ENCODE assay signal across 20 cellular contexts in genomic region chr13:37945651-37946575, GRCh38.
DNase-seq lines count a peak whose midpoint lies in the region; ATAC-seq, FAIRE-seq and TF ChIP-seq lines count a peak whose summit lies in the region.
"Had no signal": no experiment of that assay in that cellular context is flagged by ENCODE, and none has a peak within 500 bp of the region (broad histone marks: within the 10 kb centered on the region; RNA-seq: fewer than 3 reads in every experiment).

No MANE protein-coding gene starts in this region.

- H3K9ac ChIP-seq in GM23248 (no peak overlapping the region), K562 (ENCODE audit: insufficient read depth in 1 of 2, low read depth in 2 of 2, low read length in 2 of 2) (no peak overlapping the region)
- H3K9ac ChIP-seq: BLaER1 treated with 17β-estradiol and CSF1 and Interleukin-3, amounts not matched to agents 10 nM and 100 nM had no signal

- no peak for TF ChIP-seq EP300 in K562 (IDR thresholded peaks at IDR 0.05; ENCODE audit: low read length)

- H3K27ac Mint-ChIP-seq in mesothelial cell of epicardium, result peak overlapping the region; percentile 19
- H3K27ac Mint-ChIP-seq: B cell; CD4-positive, CD25-positive, alpha-beta regulatory T cell; CD8-positive, alpha-beta memory T cell; H9 had no signal

- no peak overlapping the region for H3K4me3 Mint-ChIP-seq in mesothelial cell of epicardium
- H3K4me3 Mint-ChIP-seq: B cell; CD4-positive, CD25-positive, alpha-beta regulatory T cell; CD8-positive, alpha-beta memory T cell; H9 had no signal

- DNase-seq in GM23248, result no peak
- no peak for DNase-seq in K562 (ENCODE audit: extremely low read depth in 1 of 4, low spot score in 3 of 4)
- no peak for DNase-seq in mesothelial cell of epicardium (ENCODE audit: low spot score in 2 of 2, unreplicated experiment in 2 of 2)
- DNase-seq in pancreas, result no peak
- no peak for DNase-seq in Right ventricle myocardium superior
- no peak for DNase-seq in stimulated activated naive CD4-positive, alpha-beta T cell treated with Interleukin-2 at 50 U/mL for 16 hours (lab: John Stamatoyannopoulos, UW)
- DNase-seq: 8988T; Caco-2; CD4-positive, CD25-positive, alpha-beta regulatory T cell; CD8-positive, alpha-beta memory T cell; GDM1; H9 had no signal

- peak overlapping the region; percentile 29 for H2AFZ ChIP-seq in GM23248
- H2AFZ ChIP-seq in K562 (ENCODE audit: low read depth, low read length), result peak overlapping the region; percentile 87

- H3K36me3 ChIP-seq in GM23248 (ENCODE audit: low read depth) (no peaks in the 10 kb centered on the region), K562 (ENCODE audit: control insufficient read depth, insufficient read depth, low read length) (no peaks in the 10 kb centered on the region), pancreas (no peaks in the 10 kb centered on the region)
- H3K36me3 ChIP-seq: BLaER1 treated with 17β-estradiol and CSF1 and Interleukin-3, amounts not matched to agents 10 nM and 100 nM had no signal

- no TSS peak for BruUV-seq in K562 (replicated peaks; lab: Mats Ljungman, UMichigan)

- POLR2A ChIA-PET in K562 (lab: Yijun Ruan, JAX), result no interaction called here

- no peak overlapping the region for H3K4me2 ChIP-seq in GM23248 (ENCODE audit: unreplicated experiment)
- no peak overlapping the region for H3K4me2 ChIP-seq in K562 (ENCODE audit: insufficient read depth, low read length)
- H3K4me2 ChIP-seq: BLaER1 treated with 17β-estradiol and CSF1 and Interleukin-3, amounts not matched to agents 10 nM and 100 nM had no signal

- WGBS in GM23248 (ENCODE audit: low coverage in 1 of 2, low lambda C conversion rate in 2 of 2, missing lambda C conversion rate in 2 of 2), 2 experiments, result 47 to 52% methylated on average over 4 of the region's 4 CpGs
- 78% methylated on average over 4 of the region's 4 CpGs for WGBS in K562 (ENCODE audit: insufficient coverage, low coverage, missing lambda C conversion rate)
- WGBS in pancreas, 2 donors, result 19 to 27% methylated on average over 4 of the region's 4 CpGs

- no peaks in the 10 kb centered on the region for H3K36me3 Mint-ChIP-seq in mesothelial cell of epicardium
- H3K36me3 Mint-ChIP-seq: CD4-positive, CD25-positive, alpha-beta regulatory T cell; CD8-positive, alpha-beta memory T cell had no signal

- H3K9me3 ChIP-seq in GM23248 (ENCODE audit: low read depth) (no peaks in the 10 kb centered on the region), K562 (replicated peaks; ENCODE audit: control insufficient read depth, insufficient read depth, low read depth, low read length) (no peaks in the 10 kb centered on the region), pancreas (no peaks in the 10 kb centered on the region)
- H3K9me3 ChIP-seq: Caco-2 had no signal

- TF ChIP-seq POLR2A in K562 (conservative IDR thresholded peaks at IDR 0.05), result no peak

- H3K27ac ChIP-seq in GM23248 (no peak overlapping the region), K562 (ENCODE audit: extremely low read depth, low read depth, low read length) (no peak overlapping the region), pancreas (peak overlapping the region in 1 of 4 donors; percentile 25)
- H3K27ac ChIP-seq: BLaER1 treated with 17β-estradiol and CSF1 and Interleukin-3, amounts not matched to agents 10 nM and 100 nM had no signal

- intact Hi-C loops in K562 (cut with micrococcal nuclease) (loop anchor here (1.0 kb wide), 1 partner anchor 76 kb away; no protein-coding TSS in a partner anchor), pancreas (cut with DNase I) (no loop called here), Right ventricle myocardium superior (cut with DNase I) (no loop called here)

- H3K4me1 ChIP-seq in GM23248 (ENCODE audit: insufficient read depth) (no peaks in the 10 kb centered on the region), K562 (replicated peaks in 1 of 2; ENCODE audit: control insufficient read depth in 2 of 2, insufficient read depth in 2 of 2, low read length in 2 of 2) (no peaks in the 10 kb centered on the region; a peak in 2 of 5 replicates), pancreas (peaks cover 0 to 9% (median 0%) of the 10 kb centered on the region in 3 donors)
- H3K4me1 ChIP-seq: BLaER1 treated with 17β-estradiol and CSF1 and Interleukin-3, amounts not matched to agents 10 nM and 100 nM; Caco-2 had no signal

- no peak for TF ChIP-seq CTCF in K562 (IDR thresholded peaks at IDR 0.05 in 2 of 3, conservative IDR thresholded peaks at IDR 0.05 in 1 of 3; ENCODE audit: insufficient read depth in 2 of 3, low read depth in 1 of 3, low read length in 3 of 3)
- TF ChIP-seq CTCF in mesothelial cell of epicardium (IDR thresholded peaks at IDR 0.05; ENCODE audit: unreplicated experiment), result no peak
- TF ChIP-seq CTCF in pancreas (IDR thresholded peaks at IDR 0.05), result no peak

- CTCF ChIA-PET in K562 (lab: Yijun Ruan, JAX; ENCODE audit: low intra/inter-chr PET ratio), result no interaction called here

- in situ Hi-C loops in GM23248 (cut with MboI), result no loop called here
- in situ Hi-C loops in K562 (cut with MboI), result no loop called here

- H3K4me3 ChIP-seq in GM23248, result no peak overlapping the region
- H3K4me3 ChIP-seq in K562, result no peak overlapping the region
- H3K4me3 ChIP-seq in pancreas, result no peak overlapping the region
- H3K4me3 ChIP-seq: BLaER1 treated with 17β-estradiol and CSF1 and Interleukin-3, amounts not matched to agents 10 nM and 100 nM had no signal

- H3K9me2 ChIP-seq in GM23248 (ENCODE audit: insufficient read depth), result no peaks in the 10 kb centered on the region

- FAIRE-seq in K562 (lab: Jason Lieb, UNC) (no peak), pancreas (lab: Jason Lieb, UNC) (no peak)
- FAIRE-seq: D721Med, GM12892, GM18507, H1, HTR-8/SVneo had no signal

- H3F3A ChIP-seq in GM23248 (ENCODE audit: insufficient read depth), result no peaks in the 10 kb centered on the region

- no peaks in the 10 kb centered on the region for H3K9me3 Mint-ChIP-seq in mesothelial cell of epicardium
- H3K9me3 Mint-ChIP-seq: H9 had no signal

- H3K27me3 ChIP-seq in GM23248 (replicated peaks; ENCODE audit: insufficient read depth) (no peaks in the 10 kb centered on the region), K562 (ENCODE audit: control insufficient read depth in 2 of 2, insufficient read depth in 2 of 2, low read length in 2 of 2) (no peaks in the 10 kb centered on the region), pancreas (no peaks in the 10 kb centered on the region)
- H3K27me3 ChIP-seq: BLaER1 treated with 17β-estradiol and CSF1 and Interleukin-3, amounts not matched to agents 10 nM and 100 nM had no signal

- no peaks in the 10 kb centered on the region for H3K9me1 ChIP-seq in K562 (ENCODE audit: control insufficient read depth, insufficient read depth, low read length)

- ATAC-seq in K562 (no peak), pancreas (peak; percentile 61 to 83 (median 68)), Right ventricle myocardium superior (ENCODE audit: poor library complexity) (no peak), GM18511 (IDR thresholded peaks at IDR 0.05; ENCODE audit: unreplicated experiment) (no peak)

- H3K79me2 ChIP-seq in GM23248 (ENCODE audit: insufficient read depth), result no peaks in the 10 kb centered on the region
- H3K79me2 ChIP-seq in K562 (ENCODE audit: control insufficient read depth, insufficient read depth, low read length), result no peaks in the 10 kb centered on the region

- peaks cover 30% of the 10 kb centered on the region for H3K4me1 Mint-ChIP-seq in mesothelial cell of epicardium
- H3K4me1 Mint-ChIP-seq: B cell; CD4-positive, CD25-positive, alpha-beta regulatory T cell; CD8-positive, alpha-beta memory T cell had no signal

- H4K20me1 ChIP-seq in GM23248 (ENCODE audit: insufficient read depth) (no peaks in the 10 kb centered on the region), K562 (replicated peaks; ENCODE audit: control insufficient read depth, insufficient read depth, low read length) (no peaks in the 10 kb centered on the region)
- H4K20me1 ChIP-seq: BLaER1 treated with 17β-estradiol and CSF1 and Interleukin-3, amounts not matched to agents 10 nM and 100 nM had no signal

- no peaks in the 10 kb centered on the region for H3K27me3 Mint-ChIP-seq in mesothelial cell of epicardium (ENCODE audit: low read depth)
- H3K27me3 Mint-ChIP-seq: B cell; CD4-positive, CD25-positive, alpha-beta regulatory T cell; CD8-positive, alpha-beta memory T cell had no signal

- TF ChIP-seq RAD21 in K562 (CRISPR knock-in tag; conservative IDR thresholded peaks at IDR 0.05 in 1 of 2, IDR thresholded peaks at IDR 0.05 in 1 of 2), result no peak

TF ChIP-seq in K562, 482 proteins besides CTCF, POLR2A, EP300 and RAD21:
- TF ChIP-seq MEF2A (IDR thresholded peaks at IDR 0.05; ENCODE audit: control insufficient read depth, low read depth, low read length) (no peak), ZBTB1 (CRISPR knock-in tag; IDR thresholded peaks at IDR 0.05; ENCODE audit: borderline replicate concordance, low read depth) (no peak), FOXA3 (CRISPR knock-in tag; conservative IDR thresholded peaks at IDR 0.05 in 1 of 2, IDR thresholded peaks at IDR 0.05 in 1 of 2) (no peak), ZNF311 (CRISPR knock-in tag; IDR thresholded peaks at IDR 0.05) (no peak), SP1 (CRISPR knock-in tag; IDR thresholded peaks at IDR 0.05) (no peak), TFAM (CRISPR knock-in tag; conservative IDR thresholded peaks at IDR 0.05) (no peak), ZNF239 (CRISPR knock-in tag; IDR thresholded peaks at IDR 0.05) (no peak), ZNF668 (CRISPR knock-in tag; IDR thresholded peaks at IDR 0.05) (no peak)

Comparison
In these comparisons a context has a peak if more than half of its experiments do, and no peak if none do; other contexts are left out.
1. ATAC-seq: peak in pancreas (4 of 4); none in K562 (single experiment), Right ventricle myocardium superior (single experiment) and GM18511 (single experiment).